8 cellular contexts compared by ENCODE assay signal in genomic region chr3:16600771-16601538, GRCh38. TPM values are rescaled to one million over a fixed set of nuclear protein-coding genes. Genes with fewer than 3 reads are reported as not detected.
DNase-seq lines count a peak whose midpoint lies in the region; ATAC-seq and TF ChIP-seq lines count a peak whose summit lies in the region.

No MANE protein-coding gene starts in this region.

- H4K20me1 ChIP-seq in KMS-11 (ENCODE audit: insufficient read depth), result no peaks in the 10 kb centered on the region

- 7 to 12% (median 10%) methylated on average over 7 of the region's 7 CpGs for WGBS in stomach, 5 donors

- no peak for TF ChIP-seq POLR2A in stomach (IDR thresholded peaks at IDR 0.05)

- H3K36me3 ChIP-seq in KMS-11 (ENCODE audit: insufficient read depth) (no peaks in the 10 kb centered on the region), neutrophil (no peaks in the 10 kb centered on the region), stomach (no peaks in the 10 kb centered on the region)

- H3K27ac ChIP-seq in KMS-11, result no peak overlapping the region
- no peak overlapping the region for H3K27ac ChIP-seq in neutrophil
- H3K27ac ChIP-seq in stomach, result no peak overlapping the region

- peaks cover 29% of the 10 kb centered on the region for H3K4me1 Mint-ChIP-seq in activated T-helper 1 cell treated with anti-CD3 and anti-CD28 coated beads, Interleukin-12 subunit alpha, Interleukin-12 subunit beta, Interleukin-2, Interleukin-4 antibody, amounts not matched to agents 30 ng/mL and 10 ng/mL and 1 ng/mL, durations not matched to agents 14 hours and 24 hours and 36 hours (ENCODE audit: low read depth)

- no peaks in the 10 kb centered on the region for H3K36me3 Mint-ChIP-seq in activated T-helper 1 cell treated with anti-CD3 and anti-CD28 coated beads, Interleukin-12 subunit alpha, Interleukin-12 subunit beta, Interleukin-2, Interleukin-4 antibody, amounts not matched to agents 30 ng/mL and 10 ng/mL and 1 ng/mL, durations not matched to agents 14 hours and 24 hours and 36 hours (ENCODE audit: low read depth)

- H3K27me3 Mint-ChIP-seq in activated T-helper 1 cell treated with anti-CD3 and anti-CD28 coated beads, Interleukin-12 subunit alpha, Interleukin-12 subunit beta, Interleukin-2, Interleukin-4 antibody, amounts not matched to agents 30 ng/mL and 10 ng/mL and 1 ng/mL, durations not matched to agents 14 hours and 24 hours and 36 hours (ENCODE audit: insufficient read depth), result peaks cover 24% of the 10 kb centered on the region

- no peak overlapping the region for H3K4me3 ChIP-seq in KMS-11 (IDR thresholded peaks at IDR 0.05; ENCODE audit: insufficient read depth, low read depth, low read length)
- no peak overlapping the region for H3K4me3 ChIP-seq in fibroblast of the aortic adventitia (ENCODE audit: low read depth, low read length)
- no peak overlapping the region for H3K4me3 ChIP-seq in neutrophil (ENCODE audit: low read depth in 1 of 2, low read length in 1 of 2)
- H3K4me3 ChIP-seq in stomach, result no peak overlapping the region

- DNase-seq in ELR (ENCODE audit: low read depth) (peak; percentile 82), RPMI7951 (ENCODE audit: low read depth) (peak; percentile 66), fibroblast of the aortic adventitia (ENCODE audit: low read depth) (peak; percentile 91), stomach (peak; percentile 89)
- DNase-seq in activated T-helper 1 cell treated with anti-CD3 and anti-CD28 coated beads, Interleukin-12 subunit alpha, Interleukin-12 subunit beta, Interleukin-2, Interleukin-4 antibody, amounts not matched to agents 30 ng/mL and 10 ng/mL and 1 ng/mL, durations not matched to agents 14 hours and 24 hours and 36 hours (ENCODE audit: low spot score), result peak; percentile 44

- no peak overlapping the region for H3K4me2 ChIP-seq in KMS-11

- no peak overlapping the region for H2AFZ ChIP-seq in KMS-11 (ENCODE audit: low read depth)

- H3K4me1 ChIP-seq in KMS-11 (ENCODE audit: low read depth, poor library complexity, severe bottlenecking) (peaks cover 17% of the 10 kb centered on the region), neutrophil (ENCODE audit: control insufficient read depth in 1 of 2, insufficient read depth in 1 of 2, low read depth in 1 of 2, low read length in 1 of 2) (no peaks in the 10 kb centered on the region), stomach (peaks cover 0 to 7% (median 0%) of the 10 kb centered on the region in 4 donors)

- no peak overlapping the region for H3K27ac Mint-ChIP-seq in activated T-helper 1 cell treated with anti-CD3 and anti-CD28 coated beads, Interleukin-12 subunit alpha, Interleukin-12 subunit beta, Interleukin-2, Interleukin-4 antibody, amounts not matched to agents 30 ng/mL and 10 ng/mL and 1 ng/mL, durations not matched to agents 14 hours and 24 hours and 36 hours

- H3K9me3 Mint-ChIP-seq in activated T-helper 1 cell treated with anti-CD3 and anti-CD28 coated beads, Interleukin-12 subunit alpha, Interleukin-12 subunit beta, Interleukin-2, Interleukin-4 antibody, amounts not matched to agents 30 ng/mL and 10 ng/mL and 1 ng/mL, durations not matched to agents 14 hours and 24 hours and 36 hours, result no peaks in the 10 kb centered on the region

- H3K4me3 Mint-ChIP-seq in activated T-helper 1 cell treated with anti-CD3 and anti-CD28 coated beads, Interleukin-12 subunit alpha, Interleukin-12 subunit beta, Interleukin-2, Interleukin-4 antibody, amounts not matched to agents 30 ng/mL and 10 ng/mL and 1 ng/mL, durations not matched to agents 14 hours and 24 hours and 36 hours, result no peak overlapping the region

- no peak for TF ChIP-seq EP300 in stomach (IDR thresholded peaks at IDR 0.05)

- ATAC-seq in HG02798 (IDR thresholded peaks at IDR 0.05; ENCODE audit: poor library complexity, unreplicated experiment), result no peak

- no peaks in the 10 kb centered on the region for H3K79me2 ChIP-seq in KMS-11 (ENCODE audit: insufficient read depth, low read depth)

- intact Hi-C loops in activated T-helper 1 cell treated with anti-CD3 and anti-CD28 coated beads, Interleukin-12 subunit alpha, Interleukin-12 subunit beta, Interleukin-2, Interleukin-4 antibody, amounts not matched to agents 30 ng/mL and 10 ng/mL and 1 ng/mL, durations not matched to agents 14 hours and 24 hours and 36 hours (cut with micrococcal nuclease), result loop anchor here (1.0 to 2.0 kb wide), 6 partner anchors 283 to 1240 kb away; partner anchors contain the start of gene PLCL2
- intact Hi-C loops in stomach (cut with DNase I; ENCODE audit: low total_unique reads), result loop anchor here (10.0 kb wide), 2 partner anchors 434 to 634 kb away; no protein-coding TSS in a partner anchor

- no peak overlapping the region for H3K9ac ChIP-seq in KMS-11

- H3K27me3 ChIP-seq in KMS-11 (ENCODE audit: insufficient read depth, low read depth) (no peaks in the 10 kb centered on the region), neutrophil (no peaks in the 10 kb centered on the region), stomach (peaks cover 0 to 5% (median 0%) of the 10 kb centered on the region in 3 donors)

- no peaks in the 10 kb centered on the region for H3K9me3 ChIP-seq in neutrophil
- H3K9me3 ChIP-seq in stomach, result no peaks in the 10 kb centered on the region

- peak; percentile 70 for TF ChIP-seq CTCF in KMS-11 (conservative IDR thresholded peaks at IDR 0.05; ENCODE audit: low read depth, low read length)
- peak; percentile 75 for TF ChIP-seq CTCF in fibroblast of the aortic adventitia (IDR thresholded peaks at IDR 0.05; ENCODE audit: insufficient read depth, low read length)
- peak; percentile 74 for TF ChIP-seq CTCF in neutrophil (IDR thresholded peaks at IDR 0.05)
- TF ChIP-seq CTCF in stomach (IDR thresholded peaks at IDR 0.05), result peak in 5 of 7 experiments; percentile 66 to 87 (median 70)

RNA-seq across cellular contexts. Expression of gene DAZL, which starts 4.3 kb away (rescaled TPM):
- not detected in 2 replicates for total RNA-seq in RPMI7951 (2014; rRNA removed; shearing (Covaris generic))
- total RNA-seq in activated T-helper 1 cell treated with anti-CD3 and anti-CD28 coated beads, Interleukin-12 subunit alpha, Interleukin-12 subunit beta, Interleukin-2, Interleukin-4 antibody, amounts not matched to agents 30 ng/mL and 10 ng/mL and 1 ng/mL, durations not matched to agents 14 hours and 24 hours and 36 hours, result 0.10 TPM in 2 replicates
- total RNA-seq in fibroblast of the aortic adventitia (ENCODE audit: low replicate concordance) (not detected in 2 replicates), stomach (under 1 TPM in 1 of 5 donors, not detected in 4; 0.18 TPM)
- polyA plus RNA-seq in stomach, result under 1 TPM in 2 of 3 donors, not detected in 1; 0.31 to 0.62 TPM
